ENCODE assay signal across 1 cellular context in the genomic region with DNA sequence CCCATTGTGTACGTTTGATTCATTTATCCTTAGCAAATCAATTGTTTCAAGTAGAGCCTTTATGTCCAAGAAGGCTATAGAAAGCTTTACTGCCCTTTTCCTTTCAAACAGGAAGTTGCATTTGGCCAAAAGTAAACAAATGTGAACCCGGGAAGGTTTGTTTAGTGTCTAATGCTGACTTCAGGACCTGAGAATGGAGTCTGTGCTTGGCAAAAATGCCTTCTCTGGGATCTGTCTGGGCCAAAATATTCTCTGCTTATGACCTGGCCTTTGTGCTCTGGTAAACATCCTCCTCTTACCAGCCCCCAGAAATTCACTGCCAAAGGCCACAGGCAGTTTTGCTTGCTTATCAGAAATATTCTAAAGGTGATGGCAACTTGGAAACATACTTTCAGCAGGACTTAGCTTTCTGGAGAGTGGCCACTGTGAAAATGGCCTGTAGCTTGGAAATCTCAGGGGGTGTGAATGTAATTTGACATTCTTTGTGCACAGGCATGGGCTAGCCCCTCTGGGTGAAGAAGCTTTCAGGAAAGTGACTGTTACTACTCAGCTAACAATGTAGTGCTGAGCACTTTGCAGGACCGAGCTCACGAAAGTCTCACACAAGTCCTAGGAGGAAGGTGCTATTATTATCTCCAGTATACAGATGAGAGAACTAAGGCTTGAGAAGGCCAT.
TF ChIP-seq lines count a peak whose summit lies in the region.

No MANE protein-coding gene starts in this region.

TF ChIP-seq in GM23338, 12 proteins besides CTCF, POLR2A, EP300 and RAD21 (continued from another document):
- TF ChIP-seq, protein P1, sequence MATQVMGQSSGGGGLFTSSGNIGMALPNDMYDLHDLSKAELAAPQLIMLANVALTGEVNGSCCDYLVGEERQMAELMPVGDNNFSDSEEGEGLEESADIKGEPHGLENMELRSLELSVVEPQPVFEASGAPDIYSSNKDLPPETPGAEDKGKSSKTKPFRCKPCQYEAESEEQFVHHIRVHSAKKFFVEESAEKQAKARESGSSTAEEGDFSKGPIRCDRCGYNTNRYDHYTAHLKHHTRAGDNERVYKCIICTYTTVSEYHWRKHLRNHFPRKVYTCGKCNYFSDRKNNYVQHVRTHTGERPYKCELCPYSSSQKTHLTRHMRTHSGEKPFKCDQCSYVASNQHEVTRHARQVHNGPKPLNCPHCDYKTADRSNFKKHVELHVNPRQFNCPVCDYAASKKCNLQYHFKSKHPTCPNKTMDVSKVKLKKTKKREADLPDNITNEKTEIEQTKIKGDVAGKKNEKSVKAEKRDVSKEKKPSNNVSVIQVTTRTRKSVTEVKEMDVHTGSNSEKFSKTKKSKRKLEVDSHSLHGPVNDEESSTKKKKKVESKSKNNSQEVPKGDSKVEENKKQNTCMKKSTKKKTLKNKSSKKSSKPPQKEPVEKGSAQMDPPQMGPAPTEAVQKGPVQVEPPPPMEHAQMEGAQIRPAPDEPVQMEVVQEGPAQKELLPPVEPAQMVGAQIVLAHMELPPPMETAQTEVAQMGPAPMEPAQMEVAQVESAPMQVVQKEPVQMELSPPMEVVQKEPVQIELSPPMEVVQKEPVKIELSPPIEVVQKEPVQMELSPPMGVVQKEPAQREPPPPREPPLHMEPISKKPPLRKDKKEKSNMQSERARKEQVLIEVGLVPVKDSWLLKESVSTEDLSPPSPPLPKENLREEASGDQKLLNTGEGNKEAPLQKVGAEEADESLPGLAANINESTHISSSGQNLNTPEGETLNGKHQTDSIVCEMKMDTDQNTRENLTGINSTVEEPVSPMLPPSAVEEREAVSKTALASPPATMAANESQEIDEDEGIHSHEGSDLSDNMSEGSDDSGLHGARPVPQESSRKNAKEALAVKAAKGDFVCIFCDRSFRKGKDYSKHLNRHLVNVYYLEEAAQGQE (IDR thresholded peaks at IDR 0.05; ENCODE audit: unreplicated experiment), result no peak
- no peak for TF ChIP-seq ZNF114 (CRISPR knock-in tag; IDR thresholded peaks at IDR 0.05)
- TF ChIP-seq NANOG (IDR thresholded peaks at IDR 0.05; ENCODE audit: borderline replicate concordance), result no peak
- TF ChIP-seq EZH2phosphoT487 (IDR thresholded peaks at IDR 0.05; ENCODE audit: unreplicated experiment), result no peak
- TF ChIP-seq POLR2AphosphoS5 (IDR thresholded peaks at IDR 0.05; ENCODE audit: low read depth), result no peak
- TF ChIP-seq STAT1 (IDR thresholded peaks at IDR 0.05; ENCODE audit: unreplicated experiment), result no peak
- TF ChIP-seq ZNF331 (CRISPR knock-in tag; IDR thresholded peaks at IDR 0.05; ENCODE audit: low read depth), result no peak
- TF ChIP-seq CREB1 (CRISPR knock-in tag; IDR thresholded peaks at IDR 0.05; ENCODE audit: low read depth), result no peak
